ENCODE assay signal across 28 cellular contexts in the genomic region with DNA sequence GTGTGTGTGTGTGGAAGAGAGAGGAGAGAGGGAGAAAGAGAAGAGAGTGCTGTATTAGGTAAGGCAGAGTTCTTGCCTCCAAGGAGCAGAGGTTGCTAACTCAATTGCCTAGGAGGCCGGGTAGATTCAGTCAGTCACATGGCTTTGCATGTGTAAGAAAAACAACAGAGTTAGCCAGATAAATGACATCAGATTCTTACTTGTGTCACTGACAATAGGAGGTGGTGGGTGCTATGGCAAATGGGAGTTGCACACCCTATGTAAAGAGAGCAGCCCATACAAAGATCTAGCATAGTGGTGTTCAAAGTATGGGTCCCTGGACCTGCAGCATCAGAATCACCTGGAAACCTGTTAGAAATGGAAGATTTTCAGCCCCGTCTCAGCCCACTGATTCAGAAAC.
"Had no signal": no experiment of that assay in that cellular context is flagged by ENCODE, and none has a peak within 500 bp of the region (broad histone marks: within the 10 kb centered on the region; RNA-seq: fewer than 3 reads in every experiment).

No MANE protein-coding gene starts in this region.

- H3K4me3 ChIP-seq: esophagus squamous epithelium, gastrocnemius medialis, heart left ventricle, hepatocyte, left lung, mucosa of descending colon, neural progenitor cell, right lobe of liver, suprapubic skin, transverse colon, vagina had no signal

- H3K4me3 Mint-ChIP-seq: endodermal cell; mesothelial cell of epicardium; naive B cell; nephron; neural progenitor cell; stimulated activated naive CD8-positive, alpha-beta T cell treated with anti-CD3 and anti-CD28 coated beads, Interleukin-15, amount 100 ng/mL, for 72 hours had no signal

- H3K9me3 Mint-ChIP-seq: endodermal cell; mesothelial cell of epicardium; naive B cell; nephron; neural progenitor cell; stimulated activated naive CD8-positive, alpha-beta T cell treated with anti-CD3 and anti-CD28 coated beads, Interleukin-15, amount 100 ng/mL, for 72 hours had no signal

- H3K9me3 ChIP-seq: esophagus squamous epithelium, gastrocnemius medialis, heart left ventricle, left lung, mucosa of descending colon, right lobe of liver, suprapubic skin, transverse colon, vagina had no signal

- FAIRE-seq: colon, kidney, small intestine had no signal

- H2AFZ ChIP-seq: hepatocyte, neural progenitor cell, parathyroid adenoma had no signal

- H3K27ac Mint-ChIP-seq: endodermal cell, mesothelial cell of epicardium, nephron, progenitor cell of endocrine pancreas had no signal

- H3K36me3 ChIP-seq: esophagus squamous epithelium, gastrocnemius medialis, left lung, neural progenitor cell, right lobe of liver, suprapubic skin, transverse colon, vagina had no signal

- DNase-seq: effector CD8-positive, alpha-beta T cell; endodermal cell; esophagus squamous epithelium; foreskin fibroblast; gastrocnemius medialis; heart left ventricle; kidney; left cardiac atrium; left lung; mesenchymal stem cell; mucosa of descending colon; naive B cell; right lobe of liver; small intestine; stimulated activated CD4-positive, alpha-beta T cell treated with anti-CD3 and anti-CD28 coated beads, Interleukin-15, amount 100 ng/mL, for 24 hours; stimulated activated CD4-positive, alpha-beta T cell treated with anti-CD3 and anti-CD28 coated beads, Interleukin-2, amount 100 ng/mL, for 48 hours; stimulated activated naive CD4-positive, alpha-beta T cell; stimulated activated naive CD8-positive, alpha-beta T cell treated with anti-CD3 and anti-CD28 coated beads, Interleukin-15, amount 100 ng/mL, for 72 hours; transverse colon had no signal

- H3K4me1 ChIP-seq: esophagus squamous epithelium, gastrocnemius medialis, left lung, neural progenitor cell, parathyroid adenoma, suprapubic skin, vagina had no signal

- ATAC-seq: gastrocnemius medialis; heart left ventricle; left cardiac atrium; left lung; mucosa of descending colon; right lobe of liver; stimulated activated naive CD8-positive, alpha-beta T cell treated with anti-CD3 and anti-CD28 coated beads, Interleukin-15, amount 100 ng/mL, for 72 hours had no signal

- H3K27ac ChIP-seq: esophagus squamous epithelium, gastrocnemius medialis, heart left ventricle, hepatocyte, left lung, neural progenitor cell, parathyroid adenoma, right lobe of liver, suprapubic skin, transverse colon, vagina had no signal

- H3K27me3 ChIP-seq: esophagus squamous epithelium, gastrocnemius medialis, heart left ventricle, hepatocyte, left lung, neural progenitor cell, right lobe of liver, suprapubic skin, transverse colon, vagina had no signal

- H3K4me2 ChIP-seq: hepatocyte, neural progenitor cell had no signal

- H3K9ac ChIP-seq: neural progenitor cell, parathyroid adenoma had no signal

- H3K4me1 Mint-ChIP-seq: naive B cell; nephron; stimulated activated naive CD8-positive, alpha-beta T cell treated with anti-CD3 and anti-CD28 coated beads, Interleukin-15, amount 100 ng/mL, for 72 hours had no signal

- H3K36me3 Mint-ChIP-seq: neural progenitor cell had no signal

- H3K79me2 ChIP-seq: hepatocyte, parathyroid adenoma had no signal
